10 cellular contexts compared by ENCODE assay signal in genomic region chr3:115255197-115255585, GRCh38.
"Had no signal": no experiment of that assay in that cellular context is flagged by ENCODE, and none has a peak within 500 bp of the region (broad histone marks: within the 10 kb centered on the region; RNA-seq: fewer than 3 reads in every experiment).

No MANE protein-coding gene starts in this region.

- H3K9ac ChIP-seq: GM23248 had no signal

- H3K4me1 ChIP-seq: HAP-1 had no signal

- H3K27ac Mint-ChIP-seq: HFFc6, IgD-negative memory B cell had no signal

- FAIRE-seq: HepG2 had no signal

- ATAC-seq: HCT116, HepG2 had no signal

- DNase-seq: GM23248, GOT3, H7, HFFc6, KG1 had no signal

- H3K27ac ChIP-seq: GM23248, HL-60 had no signal

- H3K27me3 Mint-ChIP-seq: IgD-negative memory B cell had no signal

- H3K4me3 Mint-ChIP-seq: HFFc6, IgD-negative memory B cell had no signal

- H3K36me3 ChIP-seq: HAP-1 had no signal

- H3K4me3 ChIP-seq: GM23248, HAP-1 had no signal

- H3K9me3 ChIP-seq: HAP-1 had no signal

- H2AFZ ChIP-seq: GM23248 had no signal
